In the genomic region with DNA sequence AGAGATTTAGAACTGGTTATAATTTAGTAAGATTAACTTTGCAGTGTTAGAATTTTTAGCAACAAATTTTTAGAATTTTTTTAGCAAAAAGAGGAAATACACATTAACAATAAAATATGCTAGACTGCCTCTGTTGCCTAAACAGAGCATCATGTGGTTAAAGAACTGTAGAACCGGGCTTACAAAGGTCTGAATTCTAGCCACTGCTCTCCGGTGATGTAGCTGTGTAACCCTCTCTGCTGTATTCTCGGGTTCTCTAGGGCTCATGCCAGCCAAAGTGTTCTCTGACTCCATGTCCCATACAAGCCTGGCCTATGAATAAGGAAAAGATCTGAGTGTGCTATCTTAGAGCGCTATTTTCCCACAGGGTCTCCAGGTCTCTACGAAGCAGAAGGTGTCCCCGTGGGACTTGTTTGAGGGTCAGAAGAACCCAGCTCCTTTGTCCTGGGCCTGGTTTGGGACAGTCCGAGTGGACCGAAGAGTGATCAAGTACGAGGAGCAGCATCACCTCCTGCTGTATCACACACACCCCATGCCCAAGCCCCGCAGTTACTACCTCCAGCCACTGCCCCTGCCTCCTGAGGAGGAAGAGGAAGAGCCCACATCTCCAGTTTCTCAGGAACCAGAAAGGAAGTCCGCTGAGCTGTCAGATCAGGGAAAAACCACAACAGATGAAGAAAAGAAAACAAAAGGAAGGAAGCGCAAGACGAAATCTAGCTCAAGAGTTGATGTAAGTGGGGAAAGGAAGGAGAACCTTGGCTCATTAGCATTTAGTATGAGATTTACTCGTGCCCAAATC, we compare ENCODE assay signal across 18 cellular contexts. TPM values are rescaled to one million over a fixed set of nuclear protein-coding genes. Genes with fewer than 3 reads are reported as not detected.
DNase-seq lines count a peak whose midpoint lies in the region; ATAC-seq, FAIRE-seq and TF ChIP-seq lines count a peak whose summit lies in the region.
"Had no signal": no experiment of that assay in that cellular context is flagged by ENCODE, and none has a peak within 500 bp of the region (broad histone marks: within the 10 kb centered on the region; RNA-seq: fewer than 3 reads in every experiment).

No MANE protein-coding gene starts in this region.

- no peak for TF ChIP-seq POLR2A in A549 (IDR thresholded peaks at IDR 0.05; ENCODE audit: low read length)
- no peak for TF ChIP-seq POLR2A in GM12891 (IDR thresholded peaks at IDR 0.05; ENCODE audit: low read depth, low read length)

- H3K9ac ChIP-seq in Karpas-422 (ENCODE audit: low read length), result peak overlapping the region; percentile 35

- TF ChIP-seq EP300 in A549 (IDR thresholded peaks at IDR 0.05), result no peak

- H3K27me3 Mint-ChIP-seq in endothelial cell (ENCODE audit: unreplicated experiment), result peaks cover 2% of the 10 kb centered on the region

- H3K4me1 ChIP-seq in A549 (no peaks in the 10 kb centered on the region), Karpas-422 (ENCODE audit: low read length) (peaks cover 88% of the 10 kb centered on the region)

- peak; percentile 23 for FAIRE-seq in A549 (lab: Jason Lieb, UNC)
- FAIRE-seq in GM12891 (lab: Jason Lieb, UNC), result peak; percentile 55

- TF ChIP-seq CTCF in A549 (IDR thresholded peaks at IDR 0.05) (no peak), endothelial cell (IDR thresholded peaks at IDR 0.05; ENCODE audit: unreplicated experiment) (no peak), WERI-Rb-1 (IDR thresholded peaks at IDR 0.05; ENCODE audit: low read depth, low read length) (no peak)

- POLR2A ChIA-PET in A549 (lab: Yijun Ruan, JAX), result no interaction called here

- CTCF ChIA-PET in A549 (lab: Yijun Ruan, JAX), result no interaction called here

- ATAC-seq in A549 (peak in 1 of 2 experiments; percentile 29; a peak in 1 of 6 replicates), GM19351 (IDR thresholded peaks at IDR 0.05; ENCODE audit: unreplicated experiment) (no peak)
- ATAC-seq: foreskin keratinocyte, left colon had no signal

- peak overlapping the region; percentile 51 for H2AFZ ChIP-seq in Karpas-422 (ENCODE audit: low read length)

- TF ChIP-seq RAD21 in A549 (conservative IDR thresholded peaks at IDR 0.05 in 1 of 2, IDR thresholded peaks at IDR 0.05 in 1 of 2), result no peak

- H3K9me2 ChIP-seq in Karpas-422 (replicated peaks; ENCODE audit: insufficient read depth, low read length), result no peaks in the 10 kb centered on the region

- no peak overlapping the region for H3K4me3 ChIP-seq in A549
- H3K4me3 ChIP-seq in Karpas-422 (ENCODE audit: low read length), result peak overlapping the region; percentile 27
- no peak overlapping the region for H3K4me3 ChIP-seq in WERI-Rb-1 (ENCODE audit: low read depth, low read length)

- no peak overlapping the region for H3K4me2 ChIP-seq in A549
- peak overlapping the region; percentile 54 for H3K4me2 ChIP-seq in Karpas-422 (ENCODE audit: low read depth, low read length, poor library complexity, severe bottlenecking)

- no peaks in the 10 kb centered on the region for H3K9me3 Mint-ChIP-seq in endothelial cell (ENCODE audit: unreplicated experiment)
- H3K9me3 Mint-ChIP-seq: activated T-helper 2 cell treated with anti-CD3 and anti-CD28 coated beads, Interferon-gamma antibody, Interleukin-2, Interleukin-4, amounts not matched to agents 10 μg/mL and 5 μg/mL and 100 μg/mL, durations not matched to agents 14 hours and 24 hours and 36 hours had no signal

- no peak for DNase-seq in A549 (ENCODE audit: low read depth in 1 of 2, low spot score in 1 of 2)
- DNase-seq in GM12891 (ENCODE audit: insufficient read length, low spot score), result no peak
- peak; percentile 63 for DNase-seq in Karpas-422
- DNase-seq in endothelial cell (ENCODE audit: low spot score), result peak; percentile 19
- DNase-seq in DMS 273 (lab: John Stamatoyannopoulos, UW; ENCODE audit: unreplicated experiment), result no peak
- DNase-seq in WERI-Rb-1, result no peak
- no peak for DNase-seq in COR-L47 (lab: John Stamatoyannopoulos, UW)
- DNase-seq: cerebellar nuclear complex; foreskin keratinocyte; GOT3; NCI-H2171; NK-92 treated with Interleukin-12 subunit alpha and Interleukin-12 subunit beta, amount 100 ng/mL, for 24 hours had no signal

- H3K27ac Mint-ChIP-seq in endothelial cell (ENCODE audit: unreplicated experiment), result peak overlapping the region; percentile 90
- H3K27ac Mint-ChIP-seq: activated T-helper 2 cell treated with anti-CD3 and anti-CD28 coated beads, Interferon-gamma antibody, Interleukin-2, Interleukin-4, amounts not matched to agents 10 μg/mL and 5 μg/mL and 100 μg/mL, durations not matched to agents 14 hours and 24 hours and 36 hours had no signal

- H3K36me3 Mint-ChIP-seq in endothelial cell (ENCODE audit: low read depth, unreplicated experiment), result no peaks in the 10 kb centered on the region

- H4K20me1 ChIP-seq in Karpas-422 (ENCODE audit: insufficient read depth, low read depth, low read length), result no peaks in the 10 kb centered on the region

- H3K79me2 ChIP-seq in Karpas-422 (ENCODE audit: low read length), result no peaks in the 10 kb centered on the region

- H3K9me3 ChIP-seq in A549, result no peaks in the 10 kb centered on the region
- H3K9me3 ChIP-seq in Karpas-422 (ENCODE audit: low read length), result no peaks in the 10 kb centered on the region
- H3K9me3 ChIP-seq in WERI-Rb-1 (ENCODE audit: severe bottlenecking), result no peaks in the 10 kb centered on the region

- H3K36me3 ChIP-seq in Karpas-422 (ENCODE audit: insufficient read depth, low read length) (no peaks in the 10 kb centered on the region), WERI-Rb-1 (no peaks in the 10 kb centered on the region)

- H3K27me3 ChIP-seq in Karpas-422 (ENCODE audit: low read length), result no peaks in the 10 kb centered on the region
- H3K27me3 ChIP-seq in WERI-Rb-1 (ENCODE audit: insufficient read depth, low read depth, severe bottlenecking), result no peaks in the 10 kb centered on the region
- H3K27me3 ChIP-seq: foreskin keratinocyte had no signal

- H3K27ac ChIP-seq in A549 (no peak overlapping the region), Karpas-422 (ENCODE audit: low read length) (peak overlapping the region; percentile 70), WERI-Rb-1 (no peak overlapping the region)
- H3K27ac ChIP-seq: foreskin keratinocyte had no signal

- no peak overlapping the region for H3K4me3 Mint-ChIP-seq in endothelial cell (ENCODE audit: unreplicated experiment)

- WGBS in A549 (ENCODE audit: missing lambda C conversion rate), result 85% methylated on average over 14 of the region's 14 CpGs

- peaks cover 37% of the 10 kb centered on the region for H3K4me1 Mint-ChIP-seq in endothelial cell (ENCODE audit: unreplicated experiment)

TF ChIP-seq in A549, 52 proteins besides CTCF, POLR2A, EP300 and RAD21:
- TF ChIP-seq SMC3 (IDR thresholded peaks at IDR 0.05), result no peak
- TF ChIP-seq HMGXB4 (CRISPR knock-in tag; IDR thresholded peaks at IDR 0.05; ENCODE audit: borderline replicate concordance), result no peak
TF ChIP-seq in A549: peak in this region for 0.

TF ChIP-seq in GM12891, 5 proteins besides CTCF, POLR2A, EP300 and RAD21:
- TF ChIP-seq POU2F2 (IDR thresholded peaks at IDR 0.05; ENCODE audit: low read depth, low read length), result no peak
- no peak for TF ChIP-seq SPI1 (IDR thresholded peaks at IDR 0.05; ENCODE audit: low read depth, low read length)
- TF ChIP-seq PAX5 (IDR thresholded peaks at IDR 0.05; ENCODE audit: insufficient read depth, low read length, severe bottlenecking), result no peak
- no peak for TF ChIP-seq POLR2AphosphoS5 (IDR thresholded peaks at IDR 0.05; ENCODE audit: low read depth, low read length)
- no peak for TF ChIP-seq TAF1 (IDR thresholded peaks at IDR 0.05; ENCODE audit: low read depth, low read length)
TF ChIP-seq in GM12891: peak in this region for 0.

RNA-seq across cellular contexts. Expression of gene P2RY12, which starts 3.1 kb away (rescaled TPM):
- not detected in 2 replicates for polyA plus RNA-seq in A549 (2011; rRNA removed)
- polyA plus RNA-seq in A549 (2012; cell fraction: cytosol; rRNA removed), result not detected in 2 replicates
- not detected in 2 replicates for polyA plus RNA-seq in A549 (2012; cell fraction: nucleus; rRNA removed)
- polyA plus RNA-seq in A549 (2017; fragmentation: RNase III; extraction: RNeasy Plus Mini Kit Qiagen cat#74134 plus additional on column Dnase treatment), result not detected in 3 replicates
- not detected in 2 replicates for polyA minus RNA-seq in A549 (2011; rRNA and poly(A)+ RNA removed)
- polyA plus RNA-seq in GM12891 (2012; ENCODE audit: low read depth, missing spikeins), result 0.10 TPM
- total RNA-seq in Karpas-422 (2014; rRNA removed; shearing (Covaris generic); ENCODE audit: low replicate concordance), result not detected in 2 replicates
- total RNA-seq in endothelial cell (ENCODE audit: unreplicated experiment), result not detected
- total RNA-seq: activated CD8-positive, alpha-beta memory T cell treated with anti-CD3 and anti-CD28 coated beads for 36 hours; activated T-helper 2 cell treated with anti-CD3 and anti-CD28 coated beads, Interferon-gamma antibody, Interleukin-2, Interleukin-4, amounts not matched to agents 10 μg/mL and 5 μg/mL and 100 μg/mL, durations not matched to agents 14 hours and 24 hours and 36 hours; foreskin keratinocyte; pulmonary artery endothelial cell had no signal
- polyA plus RNA-seq: AG04450, foreskin keratinocyte had no signal

RNA-seq across cellular contexts. Expression of gene P2RY13, which starts 58.3 kb away (rescaled TPM):
- polyA plus RNA-seq in A549 (2011; rRNA removed) (not detected in 2 replicates), A549 (2017; fragmentation: RNase III; extraction: RNeasy Plus Mini Kit Qiagen cat#74134 plus additional on column Dnase treatment) (not detected in 3 replicates)
- polyA plus RNA-seq in A549 (2012; cell fraction: cytosol; rRNA removed), result not detected in 2 replicates
- not detected in 2 replicates for polyA plus RNA-seq in A549 (2012; cell fraction: nucleus; rRNA removed)
- not detected in 2 replicates for polyA minus RNA-seq in A549 (2011; rRNA and poly(A)+ RNA removed)
- not detected for polyA plus RNA-seq in GM12891 (2012; ENCODE audit: low read depth, missing spikeins)
- total RNA-seq in Karpas-422 (2014; rRNA removed; shearing (Covaris generic); ENCODE audit: low replicate concordance), result 0.40 and 0.97 TPM in 2 replicates
- total RNA-seq in endothelial cell (ENCODE audit: unreplicated experiment), result not detected
- total RNA-seq: activated CD8-positive, alpha-beta memory T cell treated with anti-CD3 and anti-CD28 coated beads for 36 hours; activated T-helper 2 cell treated with anti-CD3 and anti-CD28 coated beads, Interferon-gamma antibody, Interleukin-2, Interleukin-4, amounts not matched to agents 10 μg/mL and 5 μg/mL and 100 μg/mL, durations not matched to agents 14 hours and 24 hours and 36 hours; foreskin keratinocyte; pulmonary artery endothelial cell had no signal
- polyA plus RNA-seq: AG04450, foreskin keratinocyte had no signal

Comparison
In these comparisons a context has a peak if more than half of its experiments do, and no peak if none do; other contexts are left out.
1. DNase-seq: peak in Karpas-422 (single experiment) and endothelial cell (single experiment); none in A549 (0 of 2), GM12891 (single experiment), DMS 273 (single experiment), WERI-Rb-1 (single experiment) and COR-L47 (single experiment).